ENCODE assay signal across 10 cellular contexts in the genomic region with DNA sequence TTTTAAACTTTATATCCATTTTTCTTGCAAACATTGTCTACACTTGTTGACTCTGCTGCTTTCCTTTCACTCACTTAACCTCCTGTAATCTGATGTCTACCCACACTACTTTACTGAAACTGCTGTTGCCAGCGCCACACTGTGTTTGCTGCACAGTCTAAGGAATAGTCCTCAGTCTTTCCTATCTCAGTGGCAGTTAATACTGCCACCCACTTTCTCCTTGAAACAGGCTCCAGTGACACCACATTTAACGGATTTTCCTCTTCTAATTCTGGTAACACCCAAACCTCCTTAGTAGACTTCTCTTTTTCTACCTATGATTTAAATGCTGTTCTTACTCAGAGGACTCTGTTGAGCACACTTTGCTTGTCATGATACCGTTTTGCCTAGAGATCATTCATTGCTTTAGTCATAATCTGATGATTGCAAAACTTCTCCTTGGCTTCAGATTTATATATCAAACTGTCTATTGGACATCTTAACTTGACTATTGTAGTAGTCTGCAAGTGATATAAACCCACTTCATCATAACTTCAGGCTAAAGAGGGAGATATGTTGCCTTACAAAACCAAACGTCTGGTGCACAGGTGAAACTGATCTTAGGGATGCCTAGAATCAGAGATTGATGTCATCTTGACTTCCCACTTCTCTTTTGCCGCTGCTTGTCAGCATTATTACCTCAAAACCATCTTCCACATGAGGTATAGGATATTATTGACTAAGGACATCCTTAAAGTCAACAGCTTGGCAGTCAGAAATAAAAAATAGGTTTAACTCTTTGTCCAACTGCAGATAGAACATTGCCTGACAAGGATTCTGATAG.
DNase-seq lines count a peak whose midpoint lies in the region; ATAC-seq, FAIRE-seq and TF ChIP-seq lines count a peak whose summit lies in the region.
"Had no signal": no experiment of that assay in that cellular context is flagged by ENCODE, and none has a peak within 500 bp of the region (broad histone marks: within the 10 kb centered on the region; RNA-seq: fewer than 3 reads in every experiment).

No MANE protein-coding gene starts in this region.

- no peaks in the 10 kb centered on the region for H3F3A ChIP-seq in smooth muscle cell (ENCODE audit: low read depth)

- H3K27ac Mint-ChIP-seq in T-helper 17 cell (peak overlapping the region; percentile 95), WTC11 (no peak overlapping the region)
- H3K27ac Mint-ChIP-seq in naive thymus-derived CD4-positive, alpha-beta T cell, result peak overlapping the region; percentile 82 to 93 (median 86)

- H3K9ac ChIP-seq in smooth muscle cell (ENCODE audit: low read depth), result no peak overlapping the region

- peaks cover 0 to 17% (median 9%) of the 10 kb centered on the region in 3 experiments for H3K36me3 ChIP-seq in naive thymus-derived CD4-positive, alpha-beta T cell (ENCODE audit: control insufficient read depth in 2 of 3, insufficient read depth in 3 of 3, low read length in 3 of 3)
- H3K36me3 ChIP-seq in smooth muscle cell (ENCODE audit: low read depth), result peaks cover 6% of the 10 kb centered on the region

- no peak overlapping the region for H3K4me3 ChIP-seq in naive thymus-derived CD4-positive, alpha-beta T cell (ENCODE audit: low read length)
- no peak overlapping the region for H3K4me3 ChIP-seq in smooth muscle cell

- ATAC-seq in HG02884 (IDR thresholded peaks at IDR 0.05; ENCODE audit: unreplicated experiment) (peak; percentile 64), T-helper 17 cell (peak; percentile 76), HG02571 (IDR thresholded peaks at IDR 0.05; ENCODE audit: unreplicated experiment) (no peak), WTC11 (no peak)
- peak; percentile 73 for ATAC-seq in naive thymus-derived CD4-positive, alpha-beta T cell

- no peak overlapping the region for H3K4me2 ChIP-seq in smooth muscle cell

- intact Hi-C loops in naive thymus-derived CD4-positive, alpha-beta T cell (cut with micrococcal nuclease), result loop anchor here (1.0 to 2.0 kb wide), 9 partner anchors 11 to 194 kb away; a partner anchor contains a TSS

- no peaks in the 10 kb centered on the region for H3K9me3 ChIP-seq in T-helper 17 cell (ENCODE audit: control insufficient read depth, low read length, poor library complexity, severe bottlenecking)
- H3K9me3 ChIP-seq in naive thymus-derived CD4-positive, alpha-beta T cell (ENCODE audit: control insufficient read depth in 2 of 3, low read length in 3 of 3), result no peaks in the 10 kb centered on the region
- H3K9me3 ChIP-seq in smooth muscle cell (replicated peaks; ENCODE audit: low read depth), result no peaks in the 10 kb centered on the region

- peak overlapping the region; percentile 58 for H3K27ac ChIP-seq in naive thymus-derived CD4-positive, alpha-beta T cell (ENCODE audit: low read depth, low read length)
- H3K27ac ChIP-seq in smooth muscle cell (ENCODE audit: low read depth), result no peak overlapping the region

- no peak for TF ChIP-seq CTCF in WTC11 (IDR thresholded peaks at IDR 0.05)
- TF ChIP-seq CTCF in smooth muscle cell (IDR thresholded peaks at IDR 0.05; ENCODE audit: borderline replicate concordance, insufficient read depth, poor library complexity, severe bottlenecking), result no peak

- peaks cover 7% of the 10 kb centered on the region for H3K79me2 ChIP-seq in smooth muscle cell (ENCODE audit: low read depth)

- peak overlapping the region; percentile 81 for H3K4me3 Mint-ChIP-seq in T-helper 17 cell
- H3K4me3 Mint-ChIP-seq in naive thymus-derived CD4-positive, alpha-beta T cell, result peak overlapping the region; percentile 14 to 75 (median 56)
- H3K4me3 Mint-ChIP-seq in WTC11, result no peak overlapping the region

- H3K36me3 Mint-ChIP-seq in T-helper 17 cell (ENCODE audit: low read depth) (peaks cover 9% of the 10 kb centered on the region), WTC11 (no peaks in the 10 kb centered on the region)
- H3K36me3 Mint-ChIP-seq in naive thymus-derived CD4-positive, alpha-beta T cell, result peaks cover 5 to 31% (median 18%) of the 10 kb centered on the region in 5 donors

- H2AFZ ChIP-seq in smooth muscle cell (ENCODE audit: low read depth), result no peak overlapping the region

- WGBS in smooth muscle cell (ENCODE audit: low lambda C conversion rate), result 80% methylated on average over 5 of the region's 5 CpGs

- peaks cover 47% of the 10 kb centered on the region for H3K4me1 Mint-ChIP-seq in T-helper 17 cell
- peaks cover 32 to 83% (median 75%) of the 10 kb centered on the region in 7 donors for H3K4me1 Mint-ChIP-seq in naive thymus-derived CD4-positive, alpha-beta T cell
- H3K4me1 Mint-ChIP-seq in WTC11, result peaks cover 10% of the 10 kb centered on the region

- CTCF ChIA-PET in naive thymus-derived CD4-positive, alpha-beta T cell (lab: Charles Lee), result interaction anchor here (0.6 to 2.4 kb wide), 5 partner anchors 24 to 647 kb away, joined by 3 to 17 read pairs (median 5); no protein-coding TSS in a partner anchor
- CTCF ChIA-PET in WTC11 (lab: Charles Lee), result no interaction called here

- peaks cover 16% of the 10 kb centered on the region for H4K20me1 ChIP-seq in smooth muscle cell (ENCODE audit: low read depth)

- H3K27me3 Mint-ChIP-seq in T-helper 17 cell (no peaks in the 10 kb centered on the region), WTC11 (ENCODE audit: low read depth) (no peaks in the 10 kb centered on the region)
- H3K27me3 Mint-ChIP-seq in naive thymus-derived CD4-positive, alpha-beta T cell, result no peaks in the 10 kb centered on the region

- peak; percentile 76 for FAIRE-seq in GM18507 (lab: Jason Lieb, UNC)

- POLR2A ChIA-PET in naive thymus-derived CD4-positive, alpha-beta T cell (lab: Charles Lee), result interaction anchor here (0.8 to 1.5 kb wide), 4 partner anchors 19 to 93 kb away, joined by 3 to 5 read pairs (median 4); no protein-coding TSS in a partner anchor
- POLR2A ChIA-PET in WTC11 (lab: Charles Lee), result no interaction called here

- no peaks in the 10 kb centered on the region for H3K27me3 ChIP-seq in naive thymus-derived CD4-positive, alpha-beta T cell (ENCODE audit: control insufficient read depth in 2 of 2, insufficient read depth in 2 of 2, low read length in 2 of 2)
- no peaks in the 10 kb centered on the region for H3K27me3 ChIP-seq in smooth muscle cell (ENCODE audit: low read depth)

- no peaks in the 10 kb centered on the region for H3K9me3 Mint-ChIP-seq in naive thymus-derived CD4-positive, alpha-beta T cell
- no peaks in the 10 kb centered on the region for H3K9me3 Mint-ChIP-seq in WTC11

- peaks cover 37 to 41% of the 10 kb centered on the region in 2 donors for H3K4me1 ChIP-seq in naive thymus-derived CD4-positive, alpha-beta T cell (ENCODE audit: control insufficient read depth in 2 of 2, insufficient read depth in 2 of 2, low read length in 2 of 2)
- H3K4me1 ChIP-seq in smooth muscle cell (ENCODE audit: low read depth), result peaks cover 3% of the 10 kb centered on the region

- DNase-seq in GM18507 (ENCODE audit: extremely low spot score, insufficient read length, low read depth) (no peak), T-helper 17 cell (no peak), HPDE6-E6E7 (ENCODE audit: extremely low spot score) (no peak), WTC11 (ENCODE audit: low spot score) (no peak), smooth muscle cell (lab: John Stamatoyannopoulos, UW; ENCODE audit: unreplicated experiment) (no peak)
- DNase-seq in naive thymus-derived CD4-positive, alpha-beta T cell, result peak in 6 of 9 donors; percentile 23 to 52 (median 40)
- DNase-seq: foreskin melanocyte, NCI-H1105 treated with DMSO at 0.1 percent for 48 hours had no signal

TF ChIP-seq in WTC11, 78 proteins besides CTCF, POLR2A, EP300 and RAD21 (continues in another document):
- TF ChIP-seq, protein P1, sequence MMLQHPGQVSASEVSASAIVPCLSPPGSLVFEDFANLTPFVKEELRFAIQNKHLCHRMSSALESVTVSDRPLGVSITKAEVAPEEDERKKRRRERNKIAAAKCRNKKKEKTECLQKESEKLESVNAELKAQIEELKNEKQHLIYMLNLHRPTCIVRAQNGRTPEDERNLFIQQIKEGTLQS (CRISPR knock-in tag; conservative IDR thresholded peaks at IDR 0.05), result no peak
- TF ChIP-seq, protein P2, sequence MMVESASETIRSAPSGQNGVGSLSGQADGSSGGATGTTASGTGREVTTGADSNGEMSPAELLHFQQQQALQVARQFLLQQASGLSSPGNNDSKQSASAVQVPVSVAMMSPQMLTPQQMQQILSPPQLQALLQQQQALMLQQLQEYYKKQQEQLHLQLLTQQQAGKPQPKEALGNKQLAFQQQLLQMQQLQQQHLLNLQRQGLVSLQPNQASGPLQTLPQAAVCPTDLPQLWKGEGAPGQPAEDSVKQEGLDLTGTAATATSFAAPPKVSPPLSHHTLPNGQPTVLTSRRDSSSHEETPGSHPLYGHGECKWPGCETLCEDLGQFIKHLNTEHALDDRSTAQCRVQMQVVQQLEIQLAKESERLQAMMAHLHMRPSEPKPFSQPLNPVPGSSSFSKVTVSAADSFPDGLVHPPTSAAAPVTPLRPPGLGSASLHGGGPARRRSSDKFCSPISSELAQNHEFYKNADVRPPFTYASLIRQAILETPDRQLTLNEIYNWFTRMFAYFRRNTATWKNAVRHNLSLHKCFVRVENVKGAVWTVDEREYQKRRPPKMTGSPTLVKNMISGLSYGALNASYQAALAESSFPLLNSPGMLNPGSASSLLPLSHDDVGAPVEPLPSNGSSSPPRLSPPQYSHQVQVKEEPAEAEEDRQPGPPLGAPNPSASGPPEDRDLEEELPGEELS (CRISPR knock-in tag; IDR thresholded peaks at IDR 0.05), result no peak
- TF ChIP-seq JAZF1 (CRISPR knock-in tag; IDR thresholded peaks at IDR 0.05) (no peak), CREB1 (CRISPR knock-in tag; IDR thresholded peaks at IDR 0.05) (no peak)
- TF ChIP-seq, protein P3, sequence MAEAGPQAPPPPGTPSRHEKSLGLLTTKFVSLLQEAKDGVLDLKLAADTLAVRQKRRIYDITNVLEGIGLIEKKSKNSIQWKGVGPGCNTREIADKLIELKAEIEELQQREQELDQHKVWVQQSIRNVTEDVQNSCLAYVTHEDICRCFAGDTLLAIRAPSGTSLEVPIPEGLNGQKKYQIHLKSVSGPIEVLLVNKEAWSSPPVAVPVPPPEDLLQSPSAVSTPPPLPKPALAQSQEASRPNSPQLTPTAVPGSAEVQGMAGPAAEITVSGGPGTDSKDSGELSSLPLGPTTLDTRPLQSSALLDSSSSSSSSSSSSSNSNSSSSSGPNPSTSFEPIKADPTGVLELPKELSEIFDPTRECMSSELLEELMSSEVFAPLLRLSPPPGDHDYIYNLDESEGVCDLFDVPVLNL (CRISPR knock-in tag; IDR thresholded peaks at IDR 0.05; ENCODE audit: borderline replicate concordance, low read depth), result no peak
- TF ChIP-seq, protein P4, sequence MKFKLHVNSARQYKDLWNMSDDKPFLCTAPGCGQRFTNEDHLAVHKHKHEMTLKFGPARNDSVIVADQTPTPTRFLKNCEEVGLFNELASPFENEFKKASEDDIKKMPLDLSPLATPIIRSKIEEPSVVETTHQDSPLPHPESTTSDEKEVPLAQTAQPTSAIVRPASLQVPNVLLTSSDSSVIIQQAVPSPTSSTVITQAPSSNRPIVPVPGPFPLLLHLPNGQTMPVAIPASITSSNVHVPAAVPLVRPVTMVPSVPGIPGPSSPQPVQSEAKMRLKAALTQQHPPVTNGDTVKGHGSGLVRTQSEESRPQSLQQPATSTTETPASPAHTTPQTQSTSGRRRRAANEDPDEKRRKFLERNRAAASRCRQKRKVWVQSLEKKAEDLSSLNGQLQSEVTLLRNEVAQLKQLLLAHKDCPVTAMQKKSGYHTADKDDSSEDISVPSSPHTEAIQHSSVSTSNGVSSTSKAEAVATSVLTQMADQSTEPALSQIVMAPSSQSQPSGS (CRISPR knock-in tag; IDR thresholded peaks at IDR 0.05; ENCODE audit: borderline replicate concordance, low read depth), result no peak

Comparison
In these comparisons a context has a peak if more than half of its experiments do, and no peak if none do; other contexts are left out.
1. DNase-seq: peak in naive thymus-derived CD4-positive, alpha-beta T cell (6 of 9); none in GM18507 (single experiment), T-helper 17 cell (0 of 3), HPDE6-E6E7 (single experiment), WTC11 (single experiment) and smooth muscle cell (single experiment).
2. ATAC-seq: peak in HG02884 (single experiment), T-helper 17 cell (single experiment) and naive thymus-derived CD4-positive, alpha-beta T cell (single experiment); none in HG02571 (single experiment) and WTC11 (single experiment).